ENCODE assay signal across 10 cellular contexts in the genomic region with DNA sequence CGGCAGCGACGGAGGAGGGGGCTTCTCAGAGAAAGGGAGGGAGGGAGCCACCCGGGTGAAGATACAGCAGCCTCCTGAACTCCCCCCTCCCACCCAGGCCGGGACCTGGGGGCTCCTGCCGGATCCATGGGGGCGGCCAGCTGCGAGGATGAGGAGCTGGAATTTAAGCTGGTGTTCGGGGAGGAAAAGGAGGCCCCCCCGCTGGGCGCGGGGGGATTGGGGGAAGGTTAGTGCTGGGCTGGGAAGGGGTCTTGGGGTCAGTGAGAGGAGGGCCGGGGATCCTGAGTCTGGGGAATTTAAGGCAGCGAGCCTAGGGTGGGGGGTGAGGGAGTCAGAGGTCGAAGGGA. TPM values are rescaled to one million over a fixed set of nuclear protein-coding genes. Genes with fewer than 3 reads are reported as not detected.
DNase-seq lines count a peak whose midpoint lies in the region; ATAC-seq and TF ChIP-seq lines count a peak whose summit lies in the region.
"Had no signal": no experiment of that assay in that cellular context is flagged by ENCODE, and none has a peak within 500 bp of the region (broad histone marks: within the 10 kb centered on the region; RNA-seq: fewer than 3 reads in every experiment).

No MANE protein-coding gene starts in this region.

- CTCF ChIA-PET in activated CD4-positive, alpha-beta memory T cell treated with anti-CD3 and anti-CD28 coated beads for 36 hours (lab: Charles Lee), result no interaction called here
- CTCF ChIA-PET in activated CD4-positive, alpha-beta memory T cell treated with anti-CD3 and anti-CD28 coated beads, Interleukin-2, amount 10 ng/mL, durations not matched to agents 7 days and 5 days (lab: Charles Lee), result interaction anchor here (0.6 to 1.3 kb wide), 2 partner anchors 64 to 199 kb away, joined by 3 to 5 read pairs; no protein-coding TSS in a partner anchor

- H3K9me3 Mint-ChIP-seq in activated CD4-positive, alpha-beta memory T cell treated with anti-CD3 and anti-CD28 coated beads for 36 hours, result no peaks in the 10 kb centered on the region
- no peaks in the 10 kb centered on the region for H3K9me3 Mint-ChIP-seq in activated CD4-positive, alpha-beta memory T cell treated with anti-CD3 and anti-CD28 coated beads, Interleukin-2, amount 10 ng/mL, durations not matched to agents 7 days and 5 days
- H3K9me3 Mint-ChIP-seq in brain (no peaks in the 10 kb centered on the region), memory B cell (no peaks in the 10 kb centered on the region)
- H3K9me3 Mint-ChIP-seq: CD4-positive, CD25-positive, alpha-beta regulatory T cell had no signal

- H3K4me1 ChIP-seq in tibial nerve, result peaks cover 0 to 51% (median 11%) of the 10 kb centered on the region in 4 donors

- peaks cover 32% of the 10 kb centered on the region for H3K27me3 Mint-ChIP-seq in activated CD4-positive, alpha-beta memory T cell treated with anti-CD3 and anti-CD28 coated beads for 36 hours
- H3K27me3 Mint-ChIP-seq in activated CD4-positive, alpha-beta memory T cell treated with anti-CD3 and anti-CD28 coated beads, Interleukin-2, amount 10 ng/mL, durations not matched to agents 7 days and 5 days, result peaks cover 51% of the 10 kb centered on the region
- H3K27me3 Mint-ChIP-seq in brain (peaks cover 10% of the 10 kb centered on the region), memory B cell (peaks cover 8% of the 10 kb centered on the region)

- POLR2A ChIA-PET in activated CD4-positive, alpha-beta memory T cell treated with anti-CD3 and anti-CD28 coated beads for 36 hours (lab: Charles Lee), result interaction anchor here (0.6 kb wide), 1 partner anchor 1346 kb away, joined by 7 read pairs; no protein-coding TSS in a partner anchor
- POLR2A ChIA-PET in activated CD4-positive, alpha-beta memory T cell treated with anti-CD3 and anti-CD28 coated beads, Interleukin-2, amount 10 ng/mL, durations not matched to agents 7 days and 5 days (lab: Charles Lee), result no interaction called here

- 2 to 3% methylated on average over 14 to 15 of the region's 15 CpGs for WGBS in tibial nerve, 2 donors

- intact Hi-C loops in activated CD4-positive, alpha-beta memory T cell treated with anti-CD3 and anti-CD28 coated beads for 36 hours (cut with micrococcal nuclease), result loop anchor here (5.0 kb wide), 1 partner anchor 36 kb away; no protein-coding TSS in a partner anchor

- peaks cover 24% of the 10 kb centered on the region for H3K4me1 Mint-ChIP-seq in activated CD4-positive, alpha-beta memory T cell treated with anti-CD3 and anti-CD28 coated beads for 36 hours (ENCODE audit: low read depth)
- H3K4me1 Mint-ChIP-seq in activated CD4-positive, alpha-beta memory T cell treated with anti-CD3 and anti-CD28 coated beads, Interleukin-2, amount 10 ng/mL, durations not matched to agents 7 days and 5 days, result peaks cover 20% of the 10 kb centered on the region
- H3K4me1 Mint-ChIP-seq in brain, result peaks cover 44% of the 10 kb centered on the region
- peaks cover 29% of the 10 kb centered on the region for H3K4me1 Mint-ChIP-seq in memory B cell

- H3K4me3 ChIP-seq in tibial nerve, result peak overlapping the region; percentile 45 to 63 (median 52)

- no peak for TF ChIP-seq POLR2A in tibial nerve (IDR thresholded peaks at IDR 0.05)

- DNase-seq in activated CD4-positive, alpha-beta memory T cell treated with anti-CD3 and anti-CD28 coated beads for 36 hours, result no peak
- no peak for DNase-seq in activated CD4-positive, alpha-beta memory T cell treated with anti-CD3 and anti-CD28 coated beads, Interleukin-2, amount 10 ng/mL, durations not matched to agents 7 days and 5 days
- DNase-seq in memory B cell (ENCODE audit: low spot score in 2 of 2) (no peak), tibial nerve (ENCODE audit: low spot score in 2 of 2) (no peak), NCI-H2107 treated with DMSO at 0.1 percent for 48 hours (lab: John Stamatoyannopoulos, UW; ENCODE audit: unreplicated experiment) (no peak), NCI-H2029 treated with DMSO at 0.1 percent for 48 hours (lab: John Stamatoyannopoulos, UW) (no peak)
- no peak for DNase-seq in stimulated activated CD4-positive, alpha-beta T cell treated with anti-CD3 and anti-CD28 coated beads, Interleukin-15, amount 100 ng/mL, for 24 hours

- no peaks in the 10 kb centered on the region for H3K27me3 ChIP-seq in tibial nerve

- ATAC-seq in memory B cell (ENCODE audit: low read depth), result no peak

- H3K9me3 ChIP-seq in tibial nerve, result no peaks in the 10 kb centered on the region

- H3K4me3 Mint-ChIP-seq in activated CD4-positive, alpha-beta memory T cell treated with anti-CD3 and anti-CD28 coated beads for 36 hours, result peak overlapping the region; percentile 41
- no peak overlapping the region for H3K4me3 Mint-ChIP-seq in activated CD4-positive, alpha-beta memory T cell treated with anti-CD3 and anti-CD28 coated beads, Interleukin-2, amount 10 ng/mL, durations not matched to agents 7 days and 5 days
- H3K4me3 Mint-ChIP-seq in brain (peak overlapping the region; percentile 85 to 94 (median 87)), memory B cell (peak overlapping the region; percentile 92)

- peak overlapping the region; percentile 86 to 94 (median 90) for H3K27ac ChIP-seq in tibial nerve

- TF ChIP-seq CTCF in brain (conservative IDR thresholded peaks at IDR 0.05) (no peak), tibial nerve (IDR thresholded peaks at IDR 0.05) (no peak)

- no peak for TF ChIP-seq EP300 in tibial nerve (IDR thresholded peaks at IDR 0.05)

- H3K36me3 ChIP-seq in tibial nerve, result peaks cover 0 to 17% (median 0%) of the 10 kb centered on the region in 3 donors

- H3K36me3 Mint-ChIP-seq in activated CD4-positive, alpha-beta memory T cell treated with anti-CD3 and anti-CD28 coated beads for 36 hours, result no peaks in the 10 kb centered on the region
- H3K36me3 Mint-ChIP-seq in activated CD4-positive, alpha-beta memory T cell treated with anti-CD3 and anti-CD28 coated beads, Interleukin-2, amount 10 ng/mL, durations not matched to agents 7 days and 5 days (ENCODE audit: low read depth), result no peaks in the 10 kb centered on the region
- H3K36me3 Mint-ChIP-seq in brain (peaks cover 3% of the 10 kb centered on the region), memory B cell (no peaks in the 10 kb centered on the region)
- H3K36me3 Mint-ChIP-seq: CD4-positive, CD25-positive, alpha-beta regulatory T cell had no signal

- H3K27ac Mint-ChIP-seq in activated CD4-positive, alpha-beta memory T cell treated with anti-CD3 and anti-CD28 coated beads for 36 hours, result no peak overlapping the region
- no peak overlapping the region for H3K27ac Mint-ChIP-seq in activated CD4-positive, alpha-beta memory T cell treated with anti-CD3 and anti-CD28 coated beads, Interleukin-2, amount 10 ng/mL, durations not matched to agents 7 days and 5 days
- peak overlapping the region; percentile 99 to 100 (median 99) for H3K27ac Mint-ChIP-seq in brain
- peak overlapping the region; percentile 84 for H3K27ac Mint-ChIP-seq in memory B cell

RNA-seq across cellular contexts. Expression of a gene that starts 0.2 kb away (rescaled TPM):
- not detected for total RNA-seq in activated CD4-positive, alpha-beta memory T cell treated with anti-CD3 and anti-CD28 coated beads for 36 hours
- not detected for total RNA-seq in activated CD4-positive, alpha-beta memory T cell treated with anti-CD3 and anti-CD28 coated beads, Interleukin-2, amount 10 ng/mL, durations not matched to agents 7 days and 5 days
- polyA plus RNA-seq in brain (ENCODE audit: insufficient read depth, low read depth, low replicate concordance), result 11.6 TPM
- total RNA-seq in tibial nerve, result 100 to 1,000 TPM in 2 of 4 donors, 10 to 100 TPM in 2; 58.6 to 132 (median 99.1) TPM
- total RNA-seq: CD4-positive, CD25-positive, alpha-beta regulatory T cell had no signal
- polyA plus RNA-seq: CD4-positive, CD25-positive, alpha-beta regulatory T cell had no signal

RNA-seq across cellular contexts. Expression of a gene that starts 28.4 kb away (rescaled TPM):
- total RNA-seq in activated CD4-positive, alpha-beta memory T cell treated with anti-CD3 and anti-CD28 coated beads for 36 hours, result 10 to 100 TPM; 11.0 to 11.8 TPM
- 10 to 100 TPM; 37.3 to 38.0 TPM for total RNA-seq in activated CD4-positive, alpha-beta memory T cell treated with anti-CD3 and anti-CD28 coated beads, Interleukin-2, amount 10 ng/mL, durations not matched to agents 7 days and 5 days
- polyA plus RNA-seq in brain (ENCODE audit: insufficient read depth, low read depth, low replicate concordance), result 0.44 TPM
- total RNA-seq in tibial nerve, result 1 to 10 TPM; 4.0 to 9.6 (median 9.0) TPM
- total RNA-seq: myocyte had no signal

RNA-seq across cellular contexts. Expression of a gene that starts 30.6 kb away (rescaled TPM):
- under 1 TPM; 0.02 to 0.22 TPM for total RNA-seq in activated CD4-positive, alpha-beta memory T cell treated with anti-CD3 and anti-CD28 coated beads for 36 hours
- total RNA-seq in activated CD4-positive, alpha-beta memory T cell treated with anti-CD3 and anti-CD28 coated beads, Interleukin-2, amount 10 ng/mL, durations not matched to agents 7 days and 5 days, result under 1 TPM; 0.18 TPM
- polyA plus RNA-seq in brain (ENCODE audit: insufficient read depth, low read depth, low replicate concordance), result 6.4 TPM
- total RNA-seq in tibial nerve, result 10 to 100 TPM; 17.4 to 24.7 (median 19.4) TPM

RNA-seq across cellular contexts. Expression of a gene that starts 33.3 kb away (rescaled TPM):
- total RNA-seq in activated CD4-positive, alpha-beta memory T cell treated with anti-CD3 and anti-CD28 coated beads for 36 hours, result 1 to 10 TPM; 1.6 to 2.4 TPM
- total RNA-seq in activated CD4-positive, alpha-beta memory T cell treated with anti-CD3 and anti-CD28 coated beads, Interleukin-2, amount 10 ng/mL, durations not matched to agents 7 days and 5 days, result 1 to 10 TPM; 4.5 to 5.9 TPM
- 1.8 TPM for polyA plus RNA-seq in brain (ENCODE audit: insufficient read depth, low read depth, low replicate concordance)
- 10 to 100 TPM; 32.0 to 68.1 (median 53.2) TPM for total RNA-seq in tibial nerve
- total RNA-seq: myocyte had no signal

RNA-seq across cellular contexts. Expression of a gene that starts 56.9 kb away (rescaled TPM):
- 10 to 100 TPM; 15.4 to 16.7 TPM for total RNA-seq in activated CD4-positive, alpha-beta memory T cell treated with anti-CD3 and anti-CD28 coated beads for 36 hours
- 10 to 100 TPM; 36.1 to 37.9 TPM for total RNA-seq in activated CD4-positive, alpha-beta memory T cell treated with anti-CD3 and anti-CD28 coated beads, Interleukin-2, amount 10 ng/mL, durations not matched to agents 7 days and 5 days
- 10.4 TPM for polyA plus RNA-seq in brain (ENCODE audit: insufficient read depth, low read depth, low replicate concordance)
- total RNA-seq in tibial nerve, result 10 to 100 TPM in 3 of 4 donors, 1 to 10 TPM in 1; 8.4 to 14.4 (median 11.8) TPM

Comparison
In these comparisons a context has a peak if more than half of its experiments do, and no peak if none do; other contexts are left out.
1. H3K27ac Mint-ChIP-seq: peak in brain (5 of 5) and memory B cell (single experiment); none in activated CD4-positive, alpha-beta memory T cell treated with anti-CD3 and anti-CD28 coated beads for 36 hours (single experiment) and activated CD4-positive, alpha-beta memory T cell treated with anti-CD3 and anti-CD28 coated beads, Interleukin-2, amount 10 ng/mL, durations not matched to agents 7 days and 5 days (single experiment).
2. RNA of a gene that starts 0.2 kb away (total RNA-seq): 58.6 to 132 TPM in tibial nerve; not detected in activated CD4-positive, alpha-beta memory T cell treated with anti-CD3 and anti-CD28 coated beads for 36 hours and not detected in activated CD4-positive, alpha-beta memory T cell treated with anti-CD3 and anti-CD28 coated beads, Interleukin-2, amount 10 ng/mL, durations not matched to agents 7 days and 5 days; every median in the first group is over 10 times any median in the second.
3. RNA of a gene that starts 30.6 kb away (total RNA-seq): 17.4 to 24.7 TPM in tibial nerve; 0.02 to 0.22 TPM in activated CD4-positive, alpha-beta memory T cell treated with anti-CD3 and anti-CD28 coated beads for 36 hours and 0.18 TPM in activated CD4-positive, alpha-beta memory T cell treated with anti-CD3 and anti-CD28 coated beads, Interleukin-2, amount 10 ng/mL, durations not matched to agents 7 days and 5 days; every median in the first group is over 10 times any median in the second.